In the genomic region with DNA sequence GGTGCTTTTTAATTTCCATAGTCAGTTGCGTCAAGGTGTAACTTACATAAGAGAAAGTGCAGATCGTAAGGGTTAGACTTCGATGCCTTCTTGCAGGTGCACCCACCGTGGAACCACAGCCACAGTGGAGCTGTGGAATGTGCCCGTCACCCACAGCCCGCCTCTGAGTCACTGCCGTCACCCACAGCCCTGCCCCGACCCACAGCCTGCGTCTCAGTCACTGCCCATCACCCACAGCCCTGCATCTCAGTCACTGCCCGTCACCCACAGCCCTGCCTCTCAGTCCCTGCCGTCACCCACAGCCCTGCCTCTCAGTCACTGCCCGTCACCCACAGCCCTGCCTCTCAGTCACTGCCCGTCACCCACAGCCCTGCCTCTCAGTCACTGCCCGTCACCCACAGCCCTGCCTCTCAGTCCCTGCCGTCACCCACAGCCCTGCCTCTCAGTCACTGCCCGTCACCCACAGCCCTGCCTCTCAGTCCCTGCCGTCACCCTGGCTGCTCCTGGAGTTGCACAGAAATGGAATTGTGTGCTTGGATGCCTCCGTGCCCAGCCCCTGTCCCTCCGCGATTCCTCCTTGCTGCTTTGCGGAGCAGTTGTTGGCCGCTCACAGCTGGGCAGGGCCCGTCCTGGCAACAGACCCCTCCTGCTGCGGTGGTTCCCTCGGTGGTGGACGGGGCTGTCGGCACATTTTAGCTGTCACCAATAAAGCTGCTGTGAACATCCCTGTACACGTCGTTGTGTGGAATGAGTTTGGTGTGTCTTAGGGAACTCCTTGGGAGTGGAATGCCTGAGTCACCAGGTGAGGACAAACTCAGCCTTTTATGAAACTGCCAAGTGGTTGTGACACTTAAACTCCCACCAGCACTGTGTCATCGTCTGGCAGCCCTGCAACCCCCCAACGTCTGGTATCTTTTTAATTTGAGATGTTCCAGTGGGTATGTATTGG, we compare ENCODE assay signal across 10 cellular contexts. TPM values are rescaled to one million over a fixed set of nuclear protein-coding genes. Genes with fewer than 3 reads are reported as not detected.
A peak's percentile ranks its signal among the peaks of the same experiment; 100 is the strongest.
DNase-seq lines count a peak whose midpoint lies in the region; ATAC-seq and TF ChIP-seq lines count a peak whose summit lies in the region.
"Had no signal": no experiment of that assay in that cellular context is flagged by ENCODE, and none has a peak within 500 bp of the region (broad histone marks: within the 10 kb centered on the region; RNA-seq: fewer than 3 reads in every experiment).

No MANE protein-coding gene starts in this region.

- in situ Hi-C loops in gastrocnemius medialis (cut with MboI; ENCODE audit: low sequenced_read_pairs in 4 of 4) = no loop called here
- in situ Hi-C loops in HAP-1 (cut with MboI; ENCODE audit: low sequenced_read_pairs) = no loop called here

- H3K9me3 ChIP-seq in gastrocnemius medialis = no peaks in the 10 kb centered on the region
- H3K9me3 ChIP-seq in HAP-1 = no peaks in the 10 kb centered on the region

- H3K27me3 ChIP-seq in gastrocnemius medialis (peaks cover 13 to 19% (median 16%) of the 10 kb centered on the region in 3 donors), HAP-1 (ENCODE audit: low read depth) (no peaks in the 10 kb centered on the region)

- H3K4me3 ChIP-seq in fibroblast of pulmonary artery (replicated peaks; ENCODE audit: low read depth, low read length) (no peak overlapping the region), gastrocnemius medialis (no peak overlapping the region), HAP-1 (no peak overlapping the region)

- ATAC-seq in HG03565 (IDR thresholded peaks at IDR 0.05; ENCODE audit: unreplicated experiment) = no peak
- no peak for ATAC-seq in gastrocnemius medialis
- ATAC-seq: esophagus mucosa had no signal

- TF ChIP-seq CTCF in fibroblast of pulmonary artery (IDR thresholded peaks at IDR 0.05; ENCODE audit: low read length, missing control alignments) = no peak
- TF ChIP-seq CTCF in gastrocnemius medialis (IDR thresholded peaks at IDR 0.05 in 4 of 5, conservative IDR thresholded peaks at IDR 0.05 in 1 of 5) = no peak

- DNase-seq in EL (peak; percentile 81), SW480 (ENCODE audit: low spot score) (peak; percentile 74), fibroblast of pulmonary artery (ENCODE audit: low read depth) (peak; percentile 81), DMS53 treated with DMSO at 0.1 percent for 48 hours (lab: John Stamatoyannopoulos, UW; ENCODE audit: unreplicated experiment) (no peak), gastrocnemius medialis (no peak), HAP-1 (ENCODE audit: low spot score in 2 of 2) (no peak)
- DNase-seq in stimulated activated CD4-positive, alpha-beta T cell treated with anti-CD3 and anti-CD28 coated beads, Interleukin-2, amount 100 ng/mL, for 4 hours (ENCODE audit: low read depth) = peak; percentile 7
- DNase-seq: NCI-H2029 treated with DMSO at 0.1 percent for 48 hours had no signal

- H3K27ac ChIP-seq in gastrocnemius medialis = no peak overlapping the region

- TF ChIP-seq POLR2A in gastrocnemius medialis (IDR thresholded peaks at IDR 0.05) = no peak

- peaks cover 4 to 12% of the 10 kb centered on the region in 2 donors for H3K4me1 ChIP-seq in gastrocnemius medialis
- H3K4me1 ChIP-seq in HAP-1 = no peaks in the 10 kb centered on the region

- H3K36me3 ChIP-seq in gastrocnemius medialis (no peaks in the 10 kb centered on the region), HAP-1 (replicated peaks) (no peaks in the 10 kb centered on the region)

- intact Hi-C loops in gastrocnemius medialis (cut with DNase I; ENCODE audit: low total_unique reads) = no loop called here

RNA-seq across cellular contexts. Expression of a gene that starts 44.9 kb away (rescaled TPM):
- total RNA-seq in gastrocnemius medialis = 100 to 1,000 TPM in 2 of 4 donors, 10 to 100 TPM in 2; 44.0 to 141 (median 88.4) TPM

Comparison
In these comparisons a context has a peak if more than half of its experiments do, and no peak if none do; other contexts are left out.
1. DNase-seq: peak in EL (single experiment), SW480 (single experiment), fibroblast of pulmonary artery (single experiment) and stimulated activated CD4-positive, alpha-beta T cell treated with anti-CD3 and anti-CD28 coated beads, Interleukin-2, amount 100 ng/mL, for 4 hours (single experiment); none in DMS53 treated with DMSO at 0.1 percent for 48 hours (single experiment), gastrocnemius medialis (0 of 2) and HAP-1 (0 of 2).